ENCODE assay signal across 26 cellular contexts in genomic region chr5:43157068-43157467, GRCh38.
"Had no signal": no experiment of that assay in that cellular context is flagged by ENCODE, and none has a peak within 500 bp of the region (broad histone marks: within the 10 kb centered on the region; RNA-seq: fewer than 3 reads in every experiment).

No MANE protein-coding gene starts in this region.

- H3K9me3 ChIP-seq: breast epithelium, colonic mucosa, esophagus squamous epithelium had no signal

- H3K4me1 ChIP-seq: breast epithelium, colonic mucosa had no signal

- H3K9me3 Mint-ChIP-seq: activated B cell treated with CpG ODN at 0.5 μM for 24 hours; activated CD8-positive, alpha-beta T cell treated with anti-CD3 and anti-CD28 coated beads for 36 hours; activated naive CD4-positive, alpha-beta T cell treated with anti-CD3 and anti-CD28 coated beads, Interleukin-2, amount 10 ng/mL, durations not matched to agents 7 days and 5 days; activated naive CD4-positive, alpha-beta T cell treated with anti-CD3 and anti-CD28 coated beads, Interleukin-2, amount 50 U/mL, for 72 hours; brain had no signal

- H3K27ac Mint-ChIP-seq: activated B cell treated with CpG ODN at 0.5 μM for 24 hours; activated CD8-positive, alpha-beta T cell treated with anti-CD3 and anti-CD28 coated beads for 36 hours; activated naive CD4-positive, alpha-beta T cell treated with anti-CD3 and anti-CD28 coated beads, Interleukin-2, amount 10 ng/mL, durations not matched to agents 7 days and 5 days; activated naive CD4-positive, alpha-beta T cell treated with anti-CD3 and anti-CD28 coated beads, Interleukin-2, amount 50 U/mL, for 72 hours; activated naive CD8-positive, alpha-beta T cell treated with anti-CD3 and anti-CD28 coated beads, Interleukin-2, amount 10 ng/mL, durations not matched to agents 7 days and 5 days had no signal

- DNase-seq: activated B cell treated with CpG ODN at 0.5 μM for 24 hours; activated CD4-positive, alpha-beta T cell treated with anti-CD3 and anti-CD28 coated beads, Interleukin-2, amount 50 U/mL, for 1 hour; activated CD4-positive, alpha-beta T cell treated with anti-CD3 and anti-CD28 coated beads, Interleukin-2, amount 50 U/mL, for 48 hours; activated CD8-positive, alpha-beta memory T cell treated with anti-CD3 and anti-CD28 coated beads for 24 hours; activated gamma-delta T cell; activated naive CD4-positive, alpha-beta T cell; activated naive CD4-positive, alpha-beta T cell treated with anti-CD3 and anti-CD28 coated beads, Interleukin-2, amount 10 ng/mL, durations not matched to agents 7 days and 5 days; activated naive CD8-positive, alpha-beta T cell treated with anti-CD3 and anti-CD28 coated beads, Interleukin-2, amount 10 ng/mL, durations not matched to agents 7 days and 5 days; activated T-cell treated with anti-CD3 and anti-CD28 coated beads, Interleukin-2, amount 50 U/mL, for 48 hours; aorta; central memory CD4-positive, alpha-beta T cell; cerebellar nuclear complex; colonic mucosa; effector CD8-positive, alpha-beta T cell; esophagus squamous epithelium; T1000; WERI-Rb-1 had no signal

- H3K27me3 ChIP-seq: breast epithelium, cardiac muscle cell, colonic mucosa, esophagus squamous epithelium had no signal

- H3K27ac ChIP-seq: breast epithelium, cardiac muscle cell, colonic mucosa, epithelial cell of prostate, esophagus squamous epithelium, WERI-Rb-1 had no signal

- FAIRE-seq: endometrium, endothelial cell of umbilical vein, frontal cortex had no signal

- H3K36me3 ChIP-seq: breast epithelium, colonic mucosa had no signal

- H3K4me3 Mint-ChIP-seq: activated B cell treated with CpG ODN at 0.5 μM for 24 hours; activated CD8-positive, alpha-beta T cell treated with anti-CD3 and anti-CD28 coated beads for 36 hours; activated naive CD4-positive, alpha-beta T cell treated with anti-CD3 and anti-CD28 coated beads, Interleukin-2, amount 10 ng/mL, durations not matched to agents 7 days and 5 days; activated naive CD8-positive, alpha-beta T cell treated with anti-CD3 and anti-CD28 coated beads, Interleukin-2, amount 10 ng/mL, durations not matched to agents 7 days and 5 days; brain had no signal

- H3K4me3 ChIP-seq: breast epithelium, cardiac muscle cell, colonic mucosa, esophagus squamous epithelium had no signal

- H3K27me3 Mint-ChIP-seq: activated B cell treated with CpG ODN at 0.5 μM for 24 hours; activated CD8-positive, alpha-beta T cell treated with anti-CD3 and anti-CD28 coated beads for 36 hours; activated naive CD4-positive, alpha-beta T cell treated with anti-CD3 and anti-CD28 coated beads, Interleukin-2, amount 10 ng/mL, durations not matched to agents 7 days and 5 days; activated naive CD8-positive, alpha-beta T cell treated with anti-CD3 and anti-CD28 coated beads, Interleukin-2, amount 10 ng/mL, durations not matched to agents 7 days and 5 days; brain had no signal
